15 cellular contexts compared by ENCODE assay signal in the genomic region with DNA sequence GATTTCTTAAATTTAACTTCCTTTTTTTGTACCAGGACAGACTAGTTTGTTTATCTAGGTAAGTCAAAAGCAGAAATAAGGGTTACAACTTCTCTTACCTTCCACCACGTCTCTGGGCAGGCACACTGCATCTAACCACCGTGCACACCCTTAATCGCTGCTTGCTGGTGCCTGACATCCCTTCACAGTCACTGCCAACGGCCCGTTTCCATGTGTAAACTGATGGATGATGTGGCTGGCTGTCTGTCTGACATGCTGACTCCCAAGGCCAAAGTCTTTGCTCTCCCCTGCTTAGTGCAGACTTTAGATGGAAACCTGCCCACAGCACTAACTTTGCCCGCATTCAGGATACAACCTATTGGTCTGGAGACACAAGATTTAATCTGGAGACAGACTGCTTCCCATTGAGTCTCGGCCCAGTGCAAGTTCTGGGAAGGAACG. TPM values are rescaled to one million over a fixed set of nuclear protein-coding genes. Genes with fewer than 3 reads are reported as not detected.
A peak's percentile ranks its signal among the peaks of the same experiment; 100 is the strongest.
DNase-seq lines count a peak whose midpoint lies in the region; ATAC-seq and TF ChIP-seq lines count a peak whose summit lies in the region.
"Had no signal": no experiment of that assay in that cellular context is flagged by ENCODE, and none has a peak within 500 bp of the region (broad histone marks: within the 10 kb centered on the region; RNA-seq: fewer than 3 reads in every experiment).

No MANE protein-coding gene starts in this region.

- DNase-seq in T-helper 1 cell, result no peak
- no peak for DNase-seq in activated CD8-positive, alpha-beta T cell treated with anti-CD3 and anti-CD28 coated beads for 36 hours
- peak; percentile 60 for DNase-seq in right atrium auricular region (ENCODE audit: low spot score)
- DNase-seq in mesothelial cell of epicardium (ENCODE audit: low spot score in 2 of 2, unreplicated experiment in 2 of 2), result no peak
- no peak for DNase-seq in NCI-H2196 treated with DMSO at 0.1 percent for 48 hours (lab: John Stamatoyannopoulos, UW; ENCODE audit: unreplicated experiment)
- DNase-seq: 8988T, mesenchymal stem cell, NCI-H1694 treated with DMSO at 0.1 percent for 48 hours had no signal

- H3K27me3 ChIP-seq in right atrium auricular region (no peaks in the 10 kb centered on the region), subcutaneous abdominal adipose tissue (ENCODE audit: control insufficient read depth in 5 of 5, insufficient read depth in 4 of 5, low read length in 5 of 5) (no peaks in the 10 kb centered on the region)
- H3K27me3 ChIP-seq: ascending aorta had no signal

- intact Hi-C loops in activated CD8-positive, alpha-beta T cell treated with anti-CD3 and anti-CD28 coated beads for 36 hours (cut with micrococcal nuclease), result no loop called here

- peaks cover 45% of the 10 kb centered on the region for H3K4me1 Mint-ChIP-seq in T-helper 1 cell treated with Interleukin-12 subunit alpha and Interleukin-12 subunit beta and Interleukin-4 antibody, amounts not matched to agents 30 μg/mL and 1 μg/mL, for 36 hours (ENCODE audit: low read depth)
- H3K4me1 Mint-ChIP-seq in activated CD8-positive, alpha-beta T cell treated with anti-CD3 and anti-CD28 coated beads for 36 hours (ENCODE audit: low read depth), result peaks cover 26% of the 10 kb centered on the region
- no peaks in the 10 kb centered on the region for H3K4me1 Mint-ChIP-seq in mesothelial cell of epicardium

- H3K36me3 Mint-ChIP-seq in T-helper 1 cell treated with Interleukin-12 subunit alpha and Interleukin-12 subunit beta and Interleukin-4 antibody, amounts not matched to agents 30 μg/mL and 1 μg/mL, for 36 hours (ENCODE audit: low read depth), result peaks cover 3% of the 10 kb centered on the region
- no peaks in the 10 kb centered on the region for H3K36me3 Mint-ChIP-seq in activated CD8-positive, alpha-beta T cell treated with anti-CD3 and anti-CD28 coated beads for 36 hours (ENCODE audit: low read depth)
- no peaks in the 10 kb centered on the region for H3K36me3 Mint-ChIP-seq in mesothelial cell of epicardium
- H3K36me3 Mint-ChIP-seq: WTC11 had no signal

- no peak for TF ChIP-seq CTCF in activated CD8-positive, alpha-beta T cell treated with anti-CD3 and anti-CD28 coated beads for 36 hours (IDR thresholded peaks at IDR 0.05)
- no peak for TF ChIP-seq CTCF in right atrium auricular region (IDR thresholded peaks at IDR 0.05)
- TF ChIP-seq CTCF in mesothelial cell of epicardium (IDR thresholded peaks at IDR 0.05; ENCODE audit: unreplicated experiment), result no peak

- H3K4me3 ChIP-seq in right atrium auricular region, result peak overlapping the region; percentile 13 to 40
- H3K4me3 ChIP-seq in subcutaneous abdominal adipose tissue (ENCODE audit: low read depth in 1 of 5, low read length in 5 of 5), result peak overlapping the region; percentile 18 to 69 (median 63)
- H3K4me3 ChIP-seq: ascending aorta, smooth muscle cell had no signal

- H3K4me3 Mint-ChIP-seq in T-helper 1 cell treated with Interleukin-12 subunit alpha and Interleukin-12 subunit beta and Interleukin-4 antibody, amounts not matched to agents 30 μg/mL and 1 μg/mL, for 36 hours, result peak overlapping the region; percentile 69
- peak overlapping the region; percentile 71 for H3K4me3 Mint-ChIP-seq in activated CD8-positive, alpha-beta T cell treated with anti-CD3 and anti-CD28 coated beads for 36 hours
- no peak overlapping the region for H3K4me3 Mint-ChIP-seq in mesothelial cell of epicardium
- H3K4me3 Mint-ChIP-seq: WTC11 had no signal

- no peak overlapping the region for H3K9ac ChIP-seq in subcutaneous abdominal adipose tissue (ENCODE audit: low read length in 5 of 5)

- no peaks in the 10 kb centered on the region for H3K9me3 Mint-ChIP-seq in T-helper 1 cell treated with Interleukin-12 subunit alpha and Interleukin-12 subunit beta and Interleukin-4 antibody, amounts not matched to agents 30 μg/mL and 1 μg/mL, for 36 hours
- no peaks in the 10 kb centered on the region for H3K9me3 Mint-ChIP-seq in activated CD8-positive, alpha-beta T cell treated with anti-CD3 and anti-CD28 coated beads for 36 hours
- H3K9me3 Mint-ChIP-seq in mesothelial cell of epicardium, result no peaks in the 10 kb centered on the region
- H3K9me3 Mint-ChIP-seq: WTC11 had no signal

- ATAC-seq in activated CD8-positive, alpha-beta T cell treated with anti-CD3 and anti-CD28 coated beads for 36 hours, result no peak
- no peak for ATAC-seq in HG02938 (IDR thresholded peaks at IDR 0.05; ENCODE audit: unreplicated experiment)
- ATAC-seq: WTC11 had no signal

- H3K4me1 ChIP-seq in right atrium auricular region (peaks cover 0 to 50% of the 10 kb centered on the region in 2 donors), subcutaneous abdominal adipose tissue (ENCODE audit: control insufficient read depth in 5 of 5, insufficient read depth in 5 of 5, low read length in 5 of 5) (peaks cover 7 to 60% (median 38%) of the 10 kb centered on the region in 5 donors)

- POLR2A ChIA-PET in activated CD8-positive, alpha-beta T cell treated with anti-CD3 and anti-CD28 coated beads for 36 hours (lab: Charles Lee), result no interaction called here

- peaks cover 27% of the 10 kb centered on the region for H3K27me3 Mint-ChIP-seq in T-helper 1 cell treated with Interleukin-12 subunit alpha and Interleukin-12 subunit beta and Interleukin-4 antibody, amounts not matched to agents 30 μg/mL and 1 μg/mL, for 36 hours (ENCODE audit: low read depth)
- H3K27me3 Mint-ChIP-seq in activated CD8-positive, alpha-beta T cell treated with anti-CD3 and anti-CD28 coated beads for 36 hours, result peaks cover 29% of the 10 kb centered on the region
- peaks cover 40% of the 10 kb centered on the region for H3K27me3 Mint-ChIP-seq in mesothelial cell of epicardium (ENCODE audit: low read depth)

- H3K9me3 ChIP-seq in right atrium auricular region (no peaks in the 10 kb centered on the region), subcutaneous abdominal adipose tissue (ENCODE audit: control insufficient read depth in 5 of 5, low read length in 5 of 5) (no peaks in the 10 kb centered on the region)
- H3K9me3 ChIP-seq: ascending aorta had no signal

- CTCF ChIA-PET in activated CD8-positive, alpha-beta T cell treated with anti-CD3 and anti-CD28 coated beads for 36 hours (lab: Charles Lee), result no interaction called here

- H3K27ac Mint-ChIP-seq in T-helper 1 cell treated with Interleukin-12 subunit alpha and Interleukin-12 subunit beta and Interleukin-4 antibody, amounts not matched to agents 30 μg/mL and 1 μg/mL, for 36 hours, result no peak overlapping the region
- H3K27ac Mint-ChIP-seq in activated CD8-positive, alpha-beta T cell treated with anti-CD3 and anti-CD28 coated beads for 36 hours, result peak overlapping the region; percentile 59
- no peak overlapping the region for H3K27ac Mint-ChIP-seq in mesothelial cell of epicardium
- H3K27ac Mint-ChIP-seq: WTC11 had no signal

- H3K36me3 ChIP-seq in right atrium auricular region (no peaks in the 10 kb centered on the region), subcutaneous abdominal adipose tissue (ENCODE audit: control insufficient read depth in 5 of 5, insufficient read depth in 5 of 5, low read length in 5 of 5) (no peaks in the 10 kb centered on the region)
- H3K36me3 ChIP-seq: ascending aorta had no signal

- H3K27ac ChIP-seq in right atrium auricular region (peak overlapping the region; percentile 71 to 74), subcutaneous abdominal adipose tissue (ENCODE audit: low read depth, low read length) (peak overlapping the region; percentile 88)
- H3K27ac ChIP-seq: ascending aorta, HL-60 had no signal

RNA-seq across cellular contexts. Expression of a gene that starts 1.1 kb away (rescaled TPM):
- 10 to 100 TPM; 16.6 to 19.0 TPM for total RNA-seq in activated CD8-positive, alpha-beta T cell treated with anti-CD3 and anti-CD28 coated beads for 36 hours
- 10 to 100 TPM; 14.3 to 14.8 TPM for total RNA-seq in right atrium auricular region
- total RNA-seq in mesothelial cell of epicardium, result not detected in 3 replicates

RNA-seq across cellular contexts. Expression of a gene that starts 53.2 kb away (rescaled TPM):
- total RNA-seq in activated CD8-positive, alpha-beta T cell treated with anti-CD3 and anti-CD28 coated beads for 36 hours, result not detected
- total RNA-seq in right atrium auricular region, result not detected
- total RNA-seq in mesothelial cell of epicardium, result not detected in 3 replicates
- total RNA-seq: ascending aorta, smooth muscle cell, WTC11 had no signal

Comparison
In these comparisons a context has a peak if more than half of its experiments do, and no peak if none do; other contexts are left out.
1. RNA of a gene that starts 1.1 kb away (total RNA-seq): 16.6 to 19.0 TPM in activated CD8-positive, alpha-beta T cell treated with anti-CD3 and anti-CD28 coated beads for 36 hours and 14.3 to 14.8 TPM in right atrium auricular region; not detected in mesothelial cell of epicardium; every median in the first group is over 10 times any median in the second.